ENCODE assay signal across 1 cellular context in the genomic region with DNA sequence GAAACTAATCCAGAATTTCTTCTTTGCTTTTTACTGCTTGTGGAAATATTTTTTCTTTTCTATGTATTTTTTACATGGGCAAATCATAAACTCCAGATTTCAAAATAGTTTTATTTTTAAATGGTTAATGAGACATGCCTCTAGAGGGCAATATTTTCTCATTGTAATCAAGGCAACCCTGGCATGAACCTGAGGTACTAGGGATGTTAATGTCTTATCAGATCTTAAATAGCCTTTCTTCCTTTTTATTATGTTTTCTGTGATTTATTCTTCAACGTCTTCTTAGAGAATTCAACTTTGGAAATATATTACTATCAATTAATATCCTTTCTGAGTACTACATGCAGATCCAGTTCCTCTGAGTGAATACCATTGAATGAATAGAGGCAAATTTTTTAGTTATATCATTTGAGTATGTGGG.
TF ChIP-seq lines count a peak whose summit lies in the region.

No MANE protein-coding gene starts in this region.

TF ChIP-seq in SK-N-SH treated with all-trans-retinoic acid at 6 μM for 48 hours, 23 proteins besides CTCF, POLR2A, EP300 and RAD21 (continued from another document):
- TF ChIP-seq, protein P1, sequence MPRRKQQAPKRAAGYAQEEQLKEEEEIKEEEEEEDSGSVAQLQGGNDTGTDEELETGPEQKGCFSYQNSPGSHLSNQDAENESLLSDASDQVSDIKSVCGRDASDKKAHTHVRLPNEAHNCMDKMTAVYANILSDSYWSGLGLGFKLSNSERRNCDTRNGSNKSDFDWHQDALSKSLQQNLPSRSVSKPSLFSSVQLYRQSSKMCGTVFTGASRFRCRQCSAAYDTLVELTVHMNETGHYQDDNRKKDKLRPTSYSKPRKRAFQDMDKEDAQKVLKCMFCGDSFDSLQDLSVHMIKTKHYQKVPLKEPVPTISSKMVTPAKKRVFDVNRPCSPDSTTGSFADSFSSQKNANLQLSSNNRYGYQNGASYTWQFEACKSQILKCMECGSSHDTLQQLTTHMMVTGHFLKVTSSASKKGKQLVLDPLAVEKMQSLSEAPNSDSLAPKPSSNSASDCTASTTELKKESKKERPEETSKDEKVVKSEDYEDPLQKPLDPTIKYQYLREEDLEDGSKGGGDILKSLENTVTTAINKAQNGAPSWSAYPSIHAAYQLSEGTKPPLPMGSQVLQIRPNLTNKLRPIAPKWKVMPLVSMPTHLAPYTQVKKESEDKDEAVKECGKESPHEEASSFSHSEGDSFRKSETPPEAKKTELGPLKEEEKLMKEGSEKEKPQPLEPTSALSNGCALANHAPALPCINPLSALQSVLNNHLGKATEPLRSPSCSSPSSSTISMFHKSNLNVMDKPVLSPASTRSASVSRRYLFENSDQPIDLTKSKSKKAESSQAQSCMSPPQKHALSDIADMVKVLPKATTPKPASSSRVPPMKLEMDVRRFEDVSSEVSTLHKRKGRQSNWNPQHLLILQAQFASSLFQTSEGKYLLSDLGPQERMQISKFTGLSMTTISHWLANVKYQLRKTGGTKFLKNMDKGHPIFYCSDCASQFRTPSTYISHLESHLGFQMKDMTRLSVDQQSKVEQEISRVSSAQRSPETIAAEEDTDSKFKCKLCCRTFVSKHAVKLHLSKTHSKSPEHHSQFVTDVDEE (CRISPR knock-in tag; IDR thresholded peaks at IDR 0.05), result no peak
- TF ChIP-seq ZFP30 (CRISPR knock-in tag; IDR thresholded peaks at IDR 0.05), result no peak
- TF ChIP-seq OSR1 (CRISPR knock-in tag; IDR thresholded peaks at IDR 0.05), result no peak
- peak; percentile 89; the same call in 1 of the 2 replicates for TF ChIP-seq RARB (CRISPR knock-in tag; IDR thresholded peaks at IDR 0.05)
- peak; percentile 73 for TF ChIP-seq TCF4 (CRISPR knock-in tag; IDR thresholded peaks at IDR 0.05; ENCODE audit: borderline replicate concordance)
